ENCODE assay signal across 8 cellular contexts in the genomic region with DNA sequence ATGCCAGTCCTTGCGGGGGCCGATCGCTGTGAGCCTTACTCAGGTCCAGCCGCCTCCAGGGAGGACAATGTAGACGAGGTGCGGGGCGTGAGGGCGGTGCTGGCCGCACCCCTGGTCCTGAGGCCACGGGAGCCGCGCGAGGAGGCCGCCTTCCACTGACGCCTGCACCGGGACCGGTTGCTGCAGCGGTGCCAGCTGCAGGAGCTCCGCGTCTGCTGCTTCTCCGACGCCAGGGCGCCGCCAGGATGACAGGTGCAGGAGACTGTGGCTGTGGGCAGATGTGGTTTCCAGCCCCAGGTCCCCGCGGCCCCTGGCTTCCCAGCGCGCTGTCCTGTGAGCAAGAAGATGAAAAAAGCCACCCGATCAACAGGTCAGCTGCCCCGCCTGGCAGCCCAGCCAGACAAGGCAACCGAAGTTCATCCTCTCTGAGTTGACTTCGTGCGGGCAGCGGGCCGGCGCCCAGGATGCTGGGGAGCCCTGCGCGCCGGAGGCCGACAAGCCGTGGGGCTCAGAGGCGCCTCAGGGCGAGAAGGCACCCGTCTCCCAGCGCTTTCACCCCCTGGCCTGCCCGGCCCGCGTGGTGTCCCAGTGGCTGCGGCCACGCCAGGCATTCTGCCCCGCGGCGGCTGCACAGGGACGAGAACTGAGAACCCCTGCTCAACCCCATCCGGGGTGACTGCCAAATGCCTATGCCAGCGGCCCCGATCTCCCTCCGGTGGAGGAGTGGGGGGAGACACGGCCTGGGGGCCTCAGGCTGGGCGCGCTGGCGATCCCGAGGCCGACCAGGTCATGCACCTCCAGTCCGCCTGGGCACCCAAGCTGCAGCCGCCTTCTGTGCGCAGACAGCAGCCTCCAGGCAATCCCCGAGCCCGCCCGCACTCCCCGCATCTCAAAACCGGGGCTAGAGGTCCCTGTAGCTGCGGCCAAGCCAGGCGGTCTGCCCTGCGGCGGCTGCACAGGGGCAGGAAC.
DNase-seq lines count a peak whose midpoint lies in the region; ATAC-seq and TF ChIP-seq lines count a peak whose summit lies in the region.

No MANE protein-coding gene starts in this region.

- no peak overlapping the region for H3K27ac ChIP-seq in parathyroid adenoma

- H3K36me3 ChIP-seq in NT2/D1 (ENCODE audit: insufficient read depth, insufficient read length, low read length), result no peaks in the 10 kb centered on the region
- H3K36me3 ChIP-seq in parathyroid adenoma (ENCODE audit: control insufficient read depth, insufficient read depth, low read length), result no peaks in the 10 kb centered on the region

- H3K9me3 ChIP-seq in NT2/D1 (ENCODE audit: insufficient read depth, low read length), result no peaks in the 10 kb centered on the region
- no peaks in the 10 kb centered on the region for H3K9me3 ChIP-seq in parathyroid adenoma (ENCODE audit: control insufficient read depth, low read length)

- no peak for TF ChIP-seq CTCF in parathyroid adenoma (IDR thresholded peaks at IDR 0.05)

- peak overlapping the region; percentile 17 for H3K4me2 ChIP-seq in parathyroid adenoma (ENCODE audit: low read length)

- peaks cover 84% of the 10 kb centered on the region for H3K27me3 ChIP-seq in NT2/D1 (ENCODE audit: insufficient read depth, insufficient read length)
- H3K27me3 ChIP-seq in parathyroid adenoma (ENCODE audit: control insufficient read depth, insufficient read depth, low read length), result no peaks in the 10 kb centered on the region

- H3K4me1 ChIP-seq in NT2/D1 (ENCODE audit: insufficient read depth, insufficient read length), result peaks cover 6% of the 10 kb centered on the region
- no peaks in the 10 kb centered on the region for H3K4me1 ChIP-seq in parathyroid adenoma

- H3K9ac ChIP-seq in NT2/D1 (ENCODE audit: insufficient read length, low read depth) (peak overlapping the region; percentile 67), parathyroid adenoma (no peak overlapping the region)

- ATAC-seq in GM21360 (IDR thresholded peaks at IDR 0.05; ENCODE audit: unreplicated experiment) (peak; percentile 17), GM19452 (IDR thresholded peaks at IDR 0.05; ENCODE audit: unreplicated experiment) (no peak)

- DNase-seq in NT2/D1 (ENCODE audit: low read depth, low spot score) (no peak), astrocyte of the hippocampus (ENCODE audit: low read depth, low spot score) (peak; percentile 20), Kasumi-1 (lab: John Stamatoyannopoulos, UW) (no peak), putamen (ENCODE audit: low spot score) (no peak), hippocampal formation (lab: John Stamatoyannopoulos, UW) (no peak)

- no peaks in the 10 kb centered on the region for H3K79me2 ChIP-seq in parathyroid adenoma

- H2AFZ ChIP-seq in parathyroid adenoma, result peak overlapping the region; percentile 58

- H3K4me3 ChIP-seq in NT2/D1 (ENCODE audit: insufficient read length, low read depth), result peak overlapping the region; percentile 50
- no peak overlapping the region for H3K4me3 ChIP-seq in parathyroid adenoma (ENCODE audit: low read depth, low read length)
